In the genomic region with DNA sequence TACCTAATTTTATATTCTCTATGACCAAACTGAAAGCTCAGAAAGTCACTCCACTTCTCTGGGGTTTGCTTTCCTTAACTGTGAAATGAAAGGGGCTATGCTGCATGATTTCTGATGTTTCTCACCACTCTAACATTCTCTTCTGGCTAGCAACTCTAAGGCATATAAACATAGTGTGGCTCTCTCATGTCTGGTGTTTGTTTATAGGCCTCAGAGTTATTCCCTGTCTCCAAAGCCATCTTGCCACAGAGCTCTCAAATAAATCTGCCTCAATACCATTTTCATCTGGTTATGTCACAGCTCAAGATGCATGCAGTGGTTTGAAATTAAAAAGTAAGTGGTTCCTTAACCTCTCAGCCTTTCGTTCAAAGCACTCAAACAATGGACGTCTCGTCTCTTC, we compare ENCODE assay signal across 1 cellular context.
TF ChIP-seq lines count a peak whose summit lies in the region.

No MANE protein-coding gene starts in this region.

TF ChIP-seq in SK-N-SH, 30 proteins besides CTCF, POLR2A, EP300 and RAD21 (continued from another document):
- TF ChIP-seq IRF3 (IDR thresholded peaks at IDR 0.05; ENCODE audit: low read depth, low read length) (no peak), USF2 (IDR thresholded peaks at IDR 0.05; ENCODE audit: borderline replicate concordance, low read depth, low read length) (no peak), TEAD4 (IDR thresholded peaks at IDR 0.05; ENCODE audit: borderline replicate concordance, insufficient read depth) (no peak), ELF1 (IDR thresholded peaks at IDR 0.05) (no peak), POLR2AphosphoS5 (IDR thresholded peaks at IDR 0.05; ENCODE audit: low read depth, low read length) (no peak)
- TF ChIP-seq, protein P1, sequence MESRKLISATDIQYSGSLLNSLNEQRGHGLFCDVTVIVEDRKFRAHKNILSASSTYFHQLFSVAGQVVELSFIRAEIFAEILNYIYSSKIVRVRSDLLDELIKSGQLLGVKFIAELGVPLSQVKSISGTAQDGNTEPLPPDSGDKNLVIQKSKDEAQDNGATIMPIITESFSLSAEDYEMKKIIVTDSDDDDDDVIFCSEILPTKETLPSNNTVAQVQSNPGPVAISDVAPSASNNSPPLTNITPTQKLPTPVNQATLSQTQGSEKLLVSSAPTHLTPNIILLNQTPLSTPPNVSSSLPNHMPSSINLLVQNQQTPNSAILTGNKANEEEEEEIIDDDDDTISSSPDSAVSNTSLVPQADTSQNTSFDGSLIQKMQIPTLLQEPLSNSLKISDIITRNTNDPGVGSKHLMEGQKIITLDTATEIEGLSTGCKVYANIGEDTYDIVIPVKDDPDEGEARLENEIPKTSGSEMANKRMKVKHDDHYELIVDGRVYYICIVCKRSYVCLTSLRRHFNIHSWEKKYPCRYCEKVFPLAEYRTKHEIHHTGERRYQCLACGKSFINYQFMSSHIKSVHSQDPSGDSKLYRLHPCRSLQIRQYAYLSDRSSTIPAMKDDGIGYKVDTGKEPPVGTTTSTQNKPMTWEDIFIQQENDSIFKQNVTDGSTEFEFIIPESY (IDR thresholded peaks at IDR 0.05; ENCODE audit: borderline replicate concordance, low read depth): no peak
TF ChIP-seq in SK-N-SH: peak in this region for 0.
